In the genomic region with DNA sequence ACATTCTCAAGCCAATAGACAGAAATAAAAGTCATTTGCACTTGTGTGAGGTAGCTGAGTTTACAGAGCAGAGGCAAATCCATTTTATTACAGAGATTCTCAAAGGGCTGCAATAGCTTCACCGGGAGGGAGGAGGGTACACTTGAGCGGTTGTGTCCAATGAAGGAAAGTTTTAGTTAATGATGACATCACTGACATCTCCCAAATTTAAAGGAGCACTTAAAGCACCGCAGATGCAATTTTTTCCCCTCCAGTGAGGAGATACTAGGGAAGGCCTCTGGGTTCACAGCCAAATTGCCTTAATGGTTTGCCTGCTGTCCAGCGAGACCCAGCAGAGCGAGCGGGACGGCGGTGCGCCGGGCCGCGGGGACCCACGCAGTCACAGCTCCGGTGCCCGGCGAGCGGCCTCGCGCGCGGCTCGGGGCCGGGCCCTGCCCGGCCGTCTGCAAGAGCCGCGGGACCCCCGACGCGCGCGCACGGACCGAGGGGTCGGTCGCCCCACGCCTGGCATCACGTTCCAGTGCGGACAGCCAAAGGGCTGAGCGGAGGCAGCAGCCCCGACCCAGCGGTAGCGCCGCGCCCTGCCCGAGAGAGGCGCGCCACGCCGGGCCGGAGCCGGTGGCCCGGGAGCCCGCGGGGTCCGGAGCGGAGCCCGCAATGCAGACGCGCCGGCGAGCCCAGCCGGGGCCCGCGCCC, we compare ENCODE assay signal across 7 cellular contexts. TPM values are rescaled to one million over a fixed set of nuclear protein-coding genes. Genes with fewer than 3 reads are reported as not detected.
A peak's percentile ranks its signal among the peaks of the same experiment; 100 is the strongest.
DNase-seq lines count a peak whose midpoint lies in the region; ATAC-seq and TF ChIP-seq lines count a peak whose summit lies in the region.

No MANE protein-coding gene starts in this region.

- CTCF ChIA-PET in OCI-LY7 (lab: Charles Lee; ENCODE audit: unreplicated experiment), result no interaction called here

- H4K20me1 ChIP-seq in OCI-LY7 (ENCODE audit: insufficient read depth, low read length), result no peaks in the 10 kb centered on the region

- intact Hi-C loops in colonic mucosa (cut with DNase I) (no loop called here), uterus (cut with DNase I; ENCODE audit: low total_unique reads) (no loop called here), OCI-LY7 (cut with micrococcal nuclease; ENCODE audit: unreplicated experiment) (loop anchor here (2.0 kb wide), 1 partner anchor 105 kb away; no protein-coding TSS in a partner anchor)

- H3K4me3 ChIP-seq in HUES48 (ENCODE audit: low read depth, low read length) (peak overlapping the region; percentile 76), colonic mucosa (peak overlapping the region; percentile 24), uterus (peak overlapping the region; percentile 39 to 64), OCI-LY7 (ENCODE audit: low read depth, low read length, poor library complexity, severe bottlenecking) (no peak overlapping the region), SJCRH30 (no peak overlapping the region)

- H3K36me3 ChIP-seq in HUES48 (ENCODE audit: control insufficient read depth, insufficient read depth, low read length), result no peaks in the 10 kb centered on the region
- no peaks in the 10 kb centered on the region for H3K36me3 ChIP-seq in colonic mucosa
- no peaks in the 10 kb centered on the region for H3K36me3 ChIP-seq in uterus
- no peaks in the 10 kb centered on the region for H3K36me3 ChIP-seq in OCI-LY7 (ENCODE audit: insufficient read depth, low read length)
- no peaks in the 10 kb centered on the region for H3K36me3 ChIP-seq in SJCRH30

- H3K4me2 ChIP-seq in OCI-LY7 (ENCODE audit: low read length), result no peak overlapping the region

- H3K9ac ChIP-seq in HUES48 (ENCODE audit: low read depth, low read length) (no peak overlapping the region), colonic mucosa (ENCODE audit: low read depth in 2 of 2, low read length in 2 of 2) (peak overlapping the region; percentile 61 to 64)

- ATAC-seq in GM21390 (IDR thresholded peaks at IDR 0.05; ENCODE audit: unreplicated experiment), result peak; percentile 6

- POLR2A ChIA-PET in OCI-LY7 (lab: Charles Lee), result interaction anchor here (0.6 kb wide), 1 partner anchor 19 kb away, joined by 3 read pairs; no protein-coding TSS in a partner anchor

- TF ChIP-seq POLR2A in uterus (IDR thresholded peaks at IDR 0.05), result no peak

- H3K9me3 ChIP-seq in HUES48 (ENCODE audit: control insufficient read depth, insufficient read depth, low read length) (no peaks in the 10 kb centered on the region), colonic mucosa (no peaks in the 10 kb centered on the region), uterus (no peaks in the 10 kb centered on the region), OCI-LY7 (ENCODE audit: low read length) (no peaks in the 10 kb centered on the region), SJCRH30 (replicated peaks) (no peaks in the 10 kb centered on the region)

- H3K4me1 ChIP-seq in HUES48 (ENCODE audit: control insufficient read depth, insufficient read depth, low read length), result peaks cover 7% of the 10 kb centered on the region
- H3K4me1 ChIP-seq in colonic mucosa, result no peaks in the 10 kb centered on the region
- no peaks in the 10 kb centered on the region for H3K4me1 ChIP-seq in uterus
- H3K4me1 ChIP-seq in OCI-LY7 (ENCODE audit: insufficient read depth, low read length, poor library complexity, severe bottlenecking), result peaks cover 3% of the 10 kb centered on the region
- no peaks in the 10 kb centered on the region for H3K4me1 ChIP-seq in SJCRH30

- H3K79me2 ChIP-seq in OCI-LY7 (ENCODE audit: insufficient read depth, low read depth, low read length), result no peaks in the 10 kb centered on the region

- BruUV-seq in OCI-LY7 (replicated peaks; lab: Mats Ljungman, UMichigan), result no TSS peak

- H3K27me3 ChIP-seq in HUES48 (ENCODE audit: control insufficient read depth, insufficient read depth, low read length), result peaks cover 14% of the 10 kb centered on the region
- no peaks in the 10 kb centered on the region for H3K27me3 ChIP-seq in colonic mucosa
- H3K27me3 ChIP-seq in uterus, result no peaks in the 10 kb centered on the region
- H3K27me3 ChIP-seq in SJCRH30, result no peaks in the 10 kb centered on the region

- no peak for TF ChIP-seq CTCF in colonic mucosa (IDR thresholded peaks at IDR 0.05)
- TF ChIP-seq CTCF in uterus (IDR thresholded peaks at IDR 0.05), result no peak
- TF ChIP-seq CTCF in OCI-LY7 (conservative IDR thresholded peaks at IDR 0.05; ENCODE audit: low read length), result no peak

- H3K27ac ChIP-seq in HUES48 (ENCODE audit: low read depth, low read length) (no peak overlapping the region), colonic mucosa (no peak overlapping the region), uterus (peak overlapping the region in 1 of 2 donors; percentile 82), OCI-LY7 (ENCODE audit: low read depth, low read length, poor library complexity, severe bottlenecking) (no peak overlapping the region), SJCRH30 (no peak overlapping the region)

- no peaks in the 10 kb centered on the region for H3K9me2 ChIP-seq in OCI-LY7 (ENCODE audit: insufficient read depth, low read length)

- DNase-seq in colonic mucosa (no peak), midbrain (lab: John Stamatoyannopoulos, UW) (peak; percentile 42), uterus (peak in 1 of 2 donors; percentile 12), OCI-LY7 (ENCODE audit: low spot score) (no peak), SJCRH30 (no peak)

- H2AFZ ChIP-seq in OCI-LY7 (ENCODE audit: low read length), result no peak overlapping the region

RNA-seq across cellular contexts. Expression of a gene that starts 0.7 kb away (rescaled TPM):
- total RNA-seq in colonic mucosa, result 1 to 10 TPM; 3.3 to 5.3 TPM
- total RNA-seq in uterus, result 10 to 100 TPM in 1 of 4 donors, 1 to 10 TPM in 3; 3.7 to 24.4 (median 5.4) TPM
- 0.06 and 0.13 TPM in 2 replicates for total RNA-seq in OCI-LY7 (2014; rRNA removed; shearing (Covaris generic))
- 0.42 and 0.96 TPM in 2 replicates for total RNA-seq in OCI-LY7 (2022)
- 1.2 and 1.8 TPM in 2 replicates for total RNA-seq in SJCRH30 (2014; rRNA removed; shearing (Covaris generic))

Comparison
In these comparisons a context has a peak if more than half of its experiments do, and no peak if none do; other contexts are left out.
1. H3K4me3 ChIP-seq: peak in HUES48 (single experiment), colonic mucosa (single experiment) and uterus (2 of 2); none in OCI-LY7 (single experiment) and SJCRH30 (single experiment).